1 cellular context compared by ENCODE assay signal in the genomic region with DNA sequence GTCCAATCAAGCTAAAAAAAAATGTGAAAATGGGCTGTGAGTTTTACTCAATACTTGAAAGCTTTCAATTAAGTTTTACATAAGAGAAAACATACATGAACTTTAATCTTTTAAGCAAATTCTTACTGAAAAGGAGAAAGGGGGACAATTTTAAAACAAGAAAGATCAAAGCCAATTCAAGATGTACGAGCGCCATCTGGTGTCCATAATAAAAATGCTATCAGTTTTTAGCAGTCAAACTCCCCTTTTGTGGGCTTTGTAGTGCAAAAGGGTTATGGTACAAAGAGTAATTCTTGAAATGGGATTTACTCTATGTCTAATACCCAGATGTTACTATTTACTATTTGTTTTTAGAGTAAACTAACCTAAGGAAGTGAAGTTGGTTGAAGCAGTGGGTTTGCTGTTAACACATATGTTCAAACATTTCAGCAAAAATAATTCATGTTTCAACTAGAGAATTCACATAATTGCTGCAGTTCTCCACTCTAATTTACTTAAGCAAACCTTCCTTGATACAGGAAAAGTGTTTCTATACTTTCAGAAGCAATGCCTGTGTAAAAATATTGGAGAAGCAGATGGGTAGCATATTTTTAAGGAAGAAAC.
TF ChIP-seq lines count a peak whose summit lies in the region.

No MANE protein-coding gene starts in this region.

TF ChIP-seq in WTC11, 78 proteins besides CTCF, POLR2A, EP300 and RAD21 (continued from another document):
- TF ChIP-seq USF1 (CRISPR knock-in tag; IDR thresholded peaks at IDR 0.05) (no peak), EMX1 (CRISPR knock-in tag; IDR thresholded peaks at IDR 0.05) (no peak), SOX15 (CRISPR knock-in tag; IDR thresholded peaks at IDR 0.05) (no peak), JUN (CRISPR knock-in tag; IDR thresholded peaks at IDR 0.05) (no peak), ZBTB21 (CRISPR knock-in tag; IDR thresholded peaks at IDR 0.05; ENCODE audit: borderline replicate concordance) (no peak), FOXP1 (CRISPR knock-in tag; IDR thresholded peaks at IDR 0.05; ENCODE audit: borderline replicate concordance) (no peak), NFYB (CRISPR knock-in tag; conservative IDR thresholded peaks at IDR 0.05; ENCODE audit: low read depth) (no peak), IRF2 (CRISPR knock-in tag; IDR thresholded peaks at IDR 0.05; ENCODE audit: borderline replicate concordance, low read depth) (no peak), ZNF281 (CRISPR knock-in tag; IDR thresholded peaks at IDR 0.05) (no peak), STAT6 (CRISPR knock-in tag; conservative IDR thresholded peaks at IDR 0.05; ENCODE audit: low read depth) (no peak), TP53 (CRISPR knock-in tag; IDR thresholded peaks at IDR 0.05) (no peak), SMAD3 (CRISPR knock-in tag; IDR thresholded peaks at IDR 0.05; ENCODE audit: borderline replicate concordance) (no peak)
- TF ChIP-seq, protein P1, sequence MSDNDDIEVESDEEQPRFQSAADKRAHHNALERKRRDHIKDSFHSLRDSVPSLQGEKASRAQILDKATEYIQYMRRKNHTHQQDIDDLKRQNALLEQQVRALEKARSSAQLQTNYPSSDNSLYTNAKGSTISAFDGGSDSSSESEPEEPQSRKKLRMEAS (CRISPR knock-in tag; IDR thresholded peaks at IDR 0.05) = no peak
